ENCODE assay signal across 11 cellular contexts in genomic region chr1:203321273-203322052, GRCh38. TPM values are rescaled to one million over a fixed set of nuclear protein-coding genes. Genes with fewer than 3 reads are reported as not detected.
A peak's percentile ranks its signal among the peaks of the same experiment; 100 is the strongest.
DNase-seq lines count a peak whose midpoint lies in the region; ATAC-seq, FAIRE-seq and TF ChIP-seq lines count a peak whose summit lies in the region.
"Had no signal": no experiment of that assay in that cellular context is flagged by ENCODE, and none has a peak within 500 bp of the region (broad histone marks: within the 10 kb centered on the region; RNA-seq: fewer than 3 reads in every experiment).

No MANE protein-coding gene starts in this region.

- no peak for TF ChIP-seq CTCF in Loucy (conservative IDR thresholded peaks at IDR 0.05; ENCODE audit: low read length)
- TF ChIP-seq CTCF in gastrocnemius medialis (IDR thresholded peaks at IDR 0.05 in 4 of 5, conservative IDR thresholded peaks at IDR 0.05 in 1 of 5), result no peak

- H3K4me3 ChIP-seq in Loucy (ENCODE audit: low read length, poor library complexity, severe bottlenecking) (peak overlapping the region; percentile 66), duodenal mucosa (ENCODE audit: low read depth in 1 of 2, low read length in 2 of 2) (peak overlapping the region in 1 of 2 donors; percentile 26), gastrocnemius medialis (no peak overlapping the region)
- H3K4me3 ChIP-seq: SK-N-MC had no signal

- H3K27me3 ChIP-seq in Loucy (ENCODE audit: insufficient read depth, low read length, poor library complexity, severe bottlenecking), result no peaks in the 10 kb centered on the region
- H3K27me3 ChIP-seq in duodenal mucosa (ENCODE audit: control insufficient read depth in 1 of 2, insufficient read depth in 2 of 2, low read length in 2 of 2), result no peaks in the 10 kb centered on the region
- no peaks in the 10 kb centered on the region for H3K27me3 ChIP-seq in gastrocnemius medialis

- H3K36me3 ChIP-seq in Loucy (ENCODE audit: insufficient read depth, low read length) (no peaks in the 10 kb centered on the region), duodenal mucosa (ENCODE audit: control insufficient read depth in 1 of 2, insufficient read depth in 2 of 2, low read length in 2 of 2) (no peaks in the 10 kb centered on the region), gastrocnemius medialis (no peaks in the 10 kb centered on the region)

- H3K9ac ChIP-seq in Loucy (ENCODE audit: low read depth, low read length, poor library complexity, severe bottlenecking) (peak overlapping the region; percentile 93), duodenal mucosa (ENCODE audit: low read depth in 1 of 2, low read length in 2 of 2) (peak overlapping the region; percentile 2 to 27)

- intact Hi-C loops in gastrocnemius medialis (cut with DNase I; ENCODE audit: low total_unique reads), result no loop called here

- H2AFZ ChIP-seq in Loucy (ENCODE audit: low read length), result no peak overlapping the region

- H3K4me1 ChIP-seq in Loucy (ENCODE audit: insufficient read depth, low read length, poor library complexity, severe bottlenecking) (peaks cover 96% of the 10 kb centered on the region), duodenal mucosa (ENCODE audit: control insufficient read depth in 1 of 2, insufficient read depth in 2 of 2, low read length in 2 of 2) (peaks cover 81 to 83% of the 10 kb centered on the region in 2 donors), gastrocnemius medialis (peaks cover 24 to 45% of the 10 kb centered on the region in 2 donors)

- H3K79me2 ChIP-seq in Loucy (ENCODE audit: insufficient read depth, low read length), result peaks cover 36% of the 10 kb centered on the region

- H3K27ac ChIP-seq in duodenal mucosa (ENCODE audit: low read depth, low read length) (peak overlapping the region; percentile 57), gastrocnemius medialis (peak overlapping the region; percentile 15 to 89 (median 67))
- H3K27ac ChIP-seq: SK-N-MC had no signal

- DNase-seq in GM12892 (ENCODE audit: insufficient read length) (no peak), gastrocnemius medialis (no peak), iPS-NIHi11 (ENCODE audit: low spot score) (no peak)

- peaks cover 12% of the 10 kb centered on the region; the same call in 1 of the 2 replicates for H3F3A ChIP-seq in Loucy (ENCODE audit: low read depth)

- peak; percentile 27 for FAIRE-seq in GM12892 (lab: Jason Lieb, UNC)
- FAIRE-seq: endometrium, G401.6, islet of Langerhans had no signal

- H3K9me3 ChIP-seq in Loucy (ENCODE audit: insufficient read depth, low read depth, low read length), result no peaks in the 10 kb centered on the region
- H3K9me3 ChIP-seq in duodenal mucosa (ENCODE audit: control insufficient read depth in 1 of 2, low read length in 2 of 2), result no peaks in the 10 kb centered on the region
- H3K9me3 ChIP-seq in gastrocnemius medialis, result no peaks in the 10 kb centered on the region

- peak overlapping the region; percentile 93 for H3K4me2 ChIP-seq in Loucy (ENCODE audit: low read depth, low read length, poor library complexity, severe bottlenecking)

- H3K9me2 ChIP-seq in Loucy (replicated peaks; ENCODE audit: low read depth, low read length), result no peaks in the 10 kb centered on the region

- no peaks in the 10 kb centered on the region for H4K20me1 ChIP-seq in Loucy (ENCODE audit: insufficient read depth, low read length, poor library complexity, severe bottlenecking)

- TF ChIP-seq POLR2A in GM12892 (IDR thresholded peaks at IDR 0.05; ENCODE audit: low read depth, low read length) (no peak), gastrocnemius medialis (IDR thresholded peaks at IDR 0.05) (no peak)

- ATAC-seq in gastrocnemius medialis (no peak), HG03442 (IDR thresholded peaks at IDR 0.05; ENCODE audit: unreplicated experiment) (no peak), GM21515 (IDR thresholded peaks at IDR 0.05; ENCODE audit: unreplicated experiment) (no peak)

- in situ Hi-C loops in gastrocnemius medialis (cut with MboI; ENCODE audit: low sequenced_read_pairs in 4 of 4), result no loop called here

RNA-seq across cellular contexts. Expression of gene BTG2, which starts 16.1 kb away (rescaled TPM):
- polyA plus RNA-seq in GM12892 (2012; ENCODE audit: missing spikeins), result 58.2 TPM
- 100 to 1,000 TPM in 1 of 4 donors, 10 to 100 TPM in 3; 48.0 to 286 (median 74.9) TPM for total RNA-seq in gastrocnemius medialis

RNA-seq across cellular contexts. Expression of gene FMOD, which starts 29.5 kb away (rescaled TPM):
- 0.13 TPM for polyA plus RNA-seq in GM12892 (2012; ENCODE audit: missing spikeins)
- total RNA-seq in gastrocnemius medialis, result 10 to 100 TPM in 1 of 4 donors, 1 to 10 TPM in 3; 6.3 to 15.8 (median 7.8) TPM
